In the genomic region with DNA sequence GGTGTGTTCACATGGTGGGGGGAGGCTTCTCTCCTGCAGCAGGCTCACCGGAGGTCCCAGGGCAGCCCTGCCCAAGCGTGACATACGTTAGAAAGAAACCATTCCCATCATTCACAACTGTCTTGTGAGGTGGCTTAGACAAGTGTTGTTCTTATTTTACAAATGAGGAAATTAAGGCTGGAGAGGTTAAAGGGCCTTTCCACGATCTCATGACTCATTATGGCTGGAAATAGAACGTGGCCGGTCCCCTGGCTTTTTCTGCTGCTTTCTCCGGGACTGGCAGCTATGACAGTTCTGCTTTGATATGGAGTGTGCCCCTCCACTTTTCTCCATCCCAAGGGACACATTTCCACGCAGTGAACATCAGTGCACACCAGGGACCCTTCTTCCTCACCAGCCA, we compare ENCODE assay signal across 23 cellular contexts.
DNase-seq lines count a peak whose midpoint lies in the region; ATAC-seq and TF ChIP-seq lines count a peak whose summit lies in the region.
"Had no signal": no experiment of that assay in that cellular context is flagged by ENCODE, and none has a peak within 500 bp of the region (broad histone marks: within the 10 kb centered on the region; RNA-seq: fewer than 3 reads in every experiment).

No MANE protein-coding gene starts in this region.

- no peaks in the 10 kb centered on the region for H3K36me3 Mint-ChIP-seq in activated B cell treated with CpG ODN at 0.5 μM for 24 hours (ENCODE audit: low read depth)
- peaks cover 0 to 3% of the 10 kb centered on the region in 2 donors for H3K36me3 Mint-ChIP-seq in stimulated activated naive B cell treated with anti-CD40 and anti-IgM and Interleukin-4, amounts not matched to agents 10 μg/mL and 1 μg/mL and 100 μg/mL, for 72 hours
- H3K36me3 Mint-ChIP-seq: brain, IgD-negative memory B cell had no signal

- H3K27me3 Mint-ChIP-seq in activated B cell treated with CpG ODN at 0.5 μM for 24 hours = no peaks in the 10 kb centered on the region
- peaks cover 0 to 3% of the 10 kb centered on the region in 2 donors for H3K27me3 Mint-ChIP-seq in stimulated activated naive B cell treated with anti-CD40 and anti-IgM and Interleukin-4, amounts not matched to agents 10 μg/mL and 1 μg/mL and 100 μg/mL, for 72 hours

- intact Hi-C loops in activated B cell treated with CpG ODN at 0.5 μM for 24 hours (cut with micrococcal nuclease) = no loop called here

- peaks cover 2% of the 10 kb centered on the region for H3K9me3 Mint-ChIP-seq in activated B cell treated with CpG ODN at 0.5 μM for 24 hours
- peaks cover 2 to 7% of the 10 kb centered on the region in 2 donors for H3K9me3 Mint-ChIP-seq in stimulated activated naive B cell treated with anti-CD40 and anti-IgM and Interleukin-4, amounts not matched to agents 10 μg/mL and 1 μg/mL and 100 μg/mL, for 72 hours
- H3K9me3 Mint-ChIP-seq: effector memory CD8-positive, alpha-beta T cell had no signal

- ATAC-seq in GM18868 (IDR thresholded peaks at IDR 0.05; ENCODE audit: unreplicated experiment) (peak; percentile 40), activated B cell treated with CpG ODN at 0.5 μM for 24 hours (ENCODE audit: low read depth) (peak; percentile 71)
- peak; percentile 67 to 91 for ATAC-seq in stimulated activated naive B cell treated with anti-CD40 and anti-IgM and Interleukin-4, amounts not matched to agents 10 μg/mL and 1 μg/mL and 100 μg/mL, for 72 hours (replicated peaks)
- ATAC-seq: effector memory CD8-positive, alpha-beta T cell; Right ventricle myocardium inferior; stimulated activated naive CD8-positive, alpha-beta T cell treated with anti-CD3 and anti-CD28 coated beads, Interleukin-15, Interleukin-2, amounts not matched to agents 100 U/mL and 50 U/mL, for 24 hours had no signal

- CTCF ChIA-PET in activated B cell treated with CpG ODN at 0.5 μM for 24 hours (lab: Charles Lee) = interaction anchor here (0.7 to 1.1 kb wide), 2 partner anchors 8 to 144 kb away, joined by 3 to 4 read pairs; no protein-coding TSS in a partner anchor

- H3K4me3 Mint-ChIP-seq in activated B cell treated with CpG ODN at 0.5 μM for 24 hours = peak overlapping the region; percentile 48
- H3K4me3 Mint-ChIP-seq in stimulated activated naive B cell treated with anti-CD40 and anti-IgM and Interleukin-4, amounts not matched to agents 10 μg/mL and 1 μg/mL and 100 μg/mL, for 72 hours = peak overlapping the region; percentile 40 to 52
- H3K4me3 Mint-ChIP-seq: brain; effector memory CD8-positive, alpha-beta T cell; IgD-negative memory B cell had no signal

- peak overlapping the region; percentile 59 for H3K27ac Mint-ChIP-seq in activated B cell treated with CpG ODN at 0.5 μM for 24 hours
- H3K27ac Mint-ChIP-seq in stimulated activated naive B cell treated with anti-CD40 and anti-IgM and Interleukin-4, amounts not matched to agents 10 μg/mL and 1 μg/mL and 100 μg/mL, for 72 hours = peak overlapping the region; percentile 38
- H3K27ac Mint-ChIP-seq: brain; effector memory CD8-positive, alpha-beta T cell; IgD-negative memory B cell had no signal

- POLR2A ChIA-PET in activated B cell treated with CpG ODN at 0.5 μM for 24 hours (lab: Charles Lee) = no interaction called here

- TF ChIP-seq POLR2A in NB4 (IDR thresholded peaks at IDR 0.05; ENCODE audit: extremely low read depth, insufficient read length) = no peak

- DNase-seq in NB4 (ENCODE audit: low read depth) (peak; percentile 73), activated B cell treated with CpG ODN at 0.5 μM for 24 hours (no peak), NCI-H510A (lab: John Stamatoyannopoulos, UW) (no peak), AG08396 (ENCODE audit: low spot score) (no peak), midbrain (lab: John Stamatoyannopoulos, UW) (no peak)
- peak; percentile 6 for DNase-seq in stimulated activated naive B cell treated with anti-CD40 and anti-IgM and Interleukin-4, amounts not matched to agents 10 μg/mL and 1 μg/mL and 100 μg/mL, for 72 hours
- DNase-seq: activated CD4-positive, alpha-beta T cell treated with anti-CD3 and anti-CD28 coated beads, Interleukin-2, amount 50 U/mL, for 4 hours; activated CD8-positive, alpha-beta memory T cell treated with anti-CD3 and anti-CD28 coated beads, Interleukin-2, amount 50 U/mL, for 48 hours; COR-L47; DMS79 treated with DMSO at 0.1 percent for 48 hours; effector memory CD8-positive, alpha-beta T cell; gastrocnemius medialis; MG63; NCI-H526 treated with DMSO at 0.1 percent for 48 hours; stimulated activated CD4-positive, alpha-beta T cell treated with anti-CD3 and anti-CD28 coated beads, Interleukin-2, amount 100 ng/mL, for 48 hours; stimulated activated naive CD8-positive, alpha-beta T cell treated with anti-CD3 and anti-CD28 coated beads, Interleukin-15, Interleukin-2, amounts not matched to agents 100 U/mL and 50 U/mL, for 24 hours had no signal

- peaks cover 21% of the 10 kb centered on the region for H3K4me1 Mint-ChIP-seq in activated B cell treated with CpG ODN at 0.5 μM for 24 hours
- peaks cover 15 to 16% of the 10 kb centered on the region in 2 donors for H3K4me1 Mint-ChIP-seq in stimulated activated naive B cell treated with anti-CD40 and anti-IgM and Interleukin-4, amounts not matched to agents 10 μg/mL and 1 μg/mL and 100 μg/mL, for 72 hours
- H3K4me1 Mint-ChIP-seq: brain had no signal

- no peak for TF ChIP-seq CTCF in NB4 (IDR thresholded peaks at IDR 0.05; ENCODE audit: low read depth, low read length)
- no peak for TF ChIP-seq CTCF in activated B cell treated with CpG ODN at 0.5 μM for 24 hours (IDR thresholded peaks at IDR 0.05)

- no peak overlapping the region for H3K4me3 ChIP-seq in NB4 (ENCODE audit: low read depth, low read length)
- H3K4me3 ChIP-seq: esophagus muscularis mucosa, gastrocnemius medialis, lung, MG63, smooth muscle cell had no signal

Comparison
In these comparisons a context has a peak if more than half of its experiments do, and no peak if none do; other contexts are left out.
1. DNase-seq: peak in NB4 (single experiment) and stimulated activated naive B cell treated with anti-CD40 and anti-IgM and Interleukin-4, amounts not matched to agents 10 μg/mL and 1 μg/mL and 100 μg/mL, for 72 hours (single experiment); none in activated B cell treated with CpG ODN at 0.5 μM for 24 hours (single experiment), NCI-H510A (single experiment), AG08396 (single experiment) and midbrain (single experiment).
2. Peak in every context shown above with its lines, with median percentiles within 50 percentile points of each other: ATAC-seq.